In the genomic region with DNA sequence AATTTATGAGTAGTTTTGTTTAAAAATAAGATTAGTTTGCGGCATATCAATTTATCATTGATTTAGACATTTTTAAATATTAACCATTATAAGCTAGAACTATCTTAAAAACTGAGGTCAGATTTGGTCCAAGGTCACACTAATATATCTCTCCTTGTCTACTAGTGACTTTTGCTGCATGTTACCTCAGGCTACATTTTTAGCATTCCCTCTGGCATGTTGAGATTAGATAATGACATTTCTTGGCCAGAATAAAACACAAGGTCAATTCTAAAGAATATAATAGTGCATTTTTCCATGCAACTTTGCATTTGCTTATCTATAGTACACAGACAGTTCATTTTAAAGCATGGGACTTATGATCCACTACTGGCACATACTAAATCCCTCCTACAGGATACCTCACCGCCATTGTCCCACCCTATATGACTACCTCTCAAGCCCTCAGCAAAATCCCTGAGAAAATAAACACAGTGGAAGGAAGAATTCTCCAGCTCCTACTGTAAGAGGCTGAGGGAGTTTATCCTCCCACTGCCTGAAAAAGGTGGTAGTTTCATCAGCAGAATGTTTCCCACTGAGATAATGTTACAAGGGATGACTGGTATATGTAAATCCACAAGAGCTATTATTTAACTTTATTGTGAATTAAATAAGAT, we compare ENCODE assay signal across 14 cellular contexts.
"Had no signal": no experiment of that assay in that cellular context is flagged by ENCODE, and none has a peak within 500 bp of the region (broad histone marks: within the 10 kb centered on the region; RNA-seq: fewer than 3 reads in every experiment).

No MANE protein-coding gene starts in this region.

- H3K36me3 ChIP-seq: spleen, thyroid gland had no signal

- H3K4me1 ChIP-seq: psoas muscle, spleen, thyroid gland had no signal

- H3K27me3 ChIP-seq: spleen, thyroid gland had no signal

- ATAC-seq: esophagus mucosa, left lobe of liver, psoas muscle, sciatic nerve had no signal

- H3K27ac ChIP-seq: psoas muscle, spleen, thyroid gland had no signal

- H3K9me3 ChIP-seq: psoas muscle, spleen, thyroid gland had no signal

- DNase-seq: activated B cell treated with CpG ODN at 0.5 μM for 24 hours; activated CD4-positive, alpha-beta memory T cell treated with anti-CD3 and anti-CD28 coated beads for 36 hours; activated CD4-positive, alpha-beta T cell treated with anti-CD3 and anti-CD28 coated beads for 4 hours; activated T-cell treated with anti-CD3 and anti-CD28 coated beads for 4 hours; effector CD4-positive, alpha-beta T cell; mammary epithelial cell; psoas muscle; spleen; stimulated activated CD8-positive, alpha-beta memory T cell treated with anti-CD3 and anti-CD28 coated beads, Interleukin-4, amount 100 ng/mL, for 48 hours; stimulated activated naive CD4-positive, alpha-beta T cell; thyroid gland had no signal

- H3K4me3 ChIP-seq: psoas muscle, spleen, thyroid gland had no signal
